In the genomic region with DNA sequence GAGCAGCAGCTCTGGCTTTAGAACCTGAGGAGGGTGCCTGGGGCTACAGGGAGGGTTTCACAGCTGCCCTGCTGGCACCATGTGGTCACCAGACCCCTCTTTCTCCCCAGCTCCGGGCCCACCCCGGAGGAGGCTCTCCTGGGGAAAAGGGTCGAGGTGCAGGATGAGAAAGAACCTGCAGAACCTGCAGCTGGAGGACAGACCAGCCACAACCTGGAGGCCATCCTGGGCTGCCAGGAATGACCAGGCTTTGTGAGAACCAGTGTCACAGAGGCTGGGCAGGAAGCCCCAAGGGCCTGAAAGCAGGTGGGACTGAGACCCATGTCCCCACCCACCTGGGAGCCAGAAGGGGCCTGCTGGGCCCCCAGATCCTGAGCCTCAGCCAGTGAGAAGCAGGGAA, we compare ENCODE assay signal across 15 cellular contexts. TPM values are rescaled to one million over a fixed set of nuclear protein-coding genes. Genes with fewer than 3 reads are reported as not detected.
DNase-seq lines count a peak whose midpoint lies in the region; ATAC-seq, FAIRE-seq and TF ChIP-seq lines count a peak whose summit lies in the region.
"Had no signal": no experiment of that assay in that cellular context is flagged by ENCODE, and none has a peak within 500 bp of the region (broad histone marks: within the 10 kb centered on the region; RNA-seq: fewer than 3 reads in every experiment).

No MANE protein-coding gene starts in this region.

- DNase-seq in activated T-cell treated with anti-CD3 and anti-CD28 coated beads, Interleukin-2, amount 50 U/mL, for 1 hour = peak; percentile 19
- DNase-seq in activated T-cell treated with anti-CD3 and anti-CD28 coated beads for 4 hours = no peak
- DNase-seq in H1 (ENCODE audit: low read depth in 1 of 2, low spot score in 2 of 2) = no peak
- DNase-seq in substantia nigra (lab: John Stamatoyannopoulos, UW) = no peak
- DNase-seq in stimulated activated CD4-positive, alpha-beta T cell treated with anti-CD3 and anti-CD28 coated beads, Interleukin-2, amount 100 ng/mL, for 48 hours = no peak
- no peak for DNase-seq in NCI-H1417 treated with DMSO at 0.1 percent for 48 hours (lab: John Stamatoyannopoulos, UW)
- DNase-seq: amygdala, mesendoderm, NCI-H2029 had no signal

- H4K91ac ChIP-seq in H1 (replicated peaks; ENCODE audit: insufficient read length, low read length) = no peak overlapping the region

- H2BK120ac ChIP-seq in H1 (replicated peaks; ENCODE audit: low read depth, low read length) = no peak overlapping the region

- no peak overlapping the region for H2BK20ac ChIP-seq in H1 (ENCODE audit: low read length)

- H2AK5ac ChIP-seq in H1 (ENCODE audit: low read depth, low read length) = no peak overlapping the region

- TF ChIP-seq EP300 in H1 (IDR thresholded peaks at IDR 0.05; ENCODE audit: borderline replicate concordance in 1 of 2, low read depth in 2 of 2, low read length in 2 of 2) = no peak

- H3K36me3 ChIP-seq in H1 (ENCODE audit: control insufficient read depth in 2 of 4, insufficient read depth in 4 of 4, low read length in 3 of 4) = no peaks in the 10 kb centered on the region; a peak in 1 of 8 replicates

- no peak overlapping the region for H4K8ac ChIP-seq in H1 (ENCODE audit: extremely low read depth, insufficient read depth, low read length)

- H3K23me2 ChIP-seq in H1 (ENCODE audit: low read depth, low read length) = no peaks in the 10 kb centered on the region

- no peaks in the 10 kb centered on the region for H3K27me3 ChIP-seq in H1 (replicated peaks in 1 of 4; ENCODE audit: control insufficient read depth in 3 of 4, extremely low read depth in 1 of 4, insufficient read depth in 3 of 4, low read length in 3 of 4)

- H3K9me3 ChIP-seq in H1 (ENCODE audit: insufficient read depth in 2 of 2, low read depth in 1 of 2, low read length in 1 of 2) = no peaks in the 10 kb centered on the region

- no peak overlapping the region for H3K23ac ChIP-seq in H1 (ENCODE audit: insufficient read length)

- H2AFZ ChIP-seq in H1 (ENCODE audit: low read length) = no peak overlapping the region

- no peak overlapping the region for H3K56ac ChIP-seq in H1 (replicated peaks; ENCODE audit: insufficient read length, low read depth, low read length)

- CTCF ChIA-PET in H1 (lab: Charles Lee; ENCODE audit: partially characterized antibody) = interaction anchor here (1.2 to 1.6 kb wide), 3 partner anchors 16 to 74 kb away, joined by 4 to 7 read pairs (median 6); no protein-coding TSS in a partner anchor

- H3K14ac ChIP-seq in H1 (ENCODE audit: insufficient read length) = no peak overlapping the region

- peak overlapping the region; percentile 75; the same call in 1 of the 2 replicates for H2BK5ac ChIP-seq in H1 (ENCODE audit: low read depth, low read length)

- H3K27ac ChIP-seq in VCaP = peak overlapping the region; percentile 71
- H3K27ac ChIP-seq in H1 (ENCODE audit: low read depth, low read length) = no peak overlapping the region
- peak overlapping the region; percentile 73 for H3K27ac ChIP-seq in substantia nigra (ENCODE audit: low read depth, low read length, poor library complexity, severe bottlenecking)
- H3K27ac ChIP-seq: epithelial cell of prostate had no signal

- no peak for TF ChIP-seq POLR2A in H1 (IDR thresholded peaks at IDR 0.05; ENCODE audit: control extremely low read depth in 1 of 2, low read depth in 2 of 2, low read length in 2 of 2)

- 100% methylated on average over 3 of the region's 3 CpGs; no CpG with 5 or more reads in 1 of the 2 experiments for WGBS in H1 (ENCODE audit: extremely low coverage in 1 of 2, insufficient coverage in 1 of 2, insufficient read length in 1 of 2, insufficient replicate concordance in 2 of 2, low coverage in 1 of 2, low lambda C conversion rate in 2 of 2, missing lambda C conversion rate in 1 of 2), 2 experiments

- POLR2A ChIA-PET in H1 (lab: Charles Lee; ENCODE audit: partially characterized antibody) = interaction anchor here (0.8 to 1.2 kb wide), 3 partner anchors 8 to 156 kb away, joined by 3 read pairs; no protein-coding TSS in a partner anchor

- no peak overlapping the region for H3K4me2 ChIP-seq in H1 (ENCODE audit: insufficient read depth in 1 of 2, low read depth in 2 of 2, low read length in 2 of 2)

- peaks cover 2 to 12% of the 10 kb centered on the region in 2 experiments for H4K20me1 ChIP-seq in H1 (replicated peaks in 1 of 2; ENCODE audit: control insufficient read depth in 1 of 2, insufficient read depth in 2 of 2, low read length in 2 of 2)

- no peak overlapping the region; the same call in 1 of the 2 replicates for H3K18ac ChIP-seq in H1 (ENCODE audit: extremely low read depth, low read length)

- no peak for TF ChIP-seq RAD21 in H1 (IDR thresholded peaks at IDR 0.05 in 1 of 2, conservative IDR thresholded peaks at IDR 0.05 in 1 of 2; ENCODE audit: low read depth in 2 of 2, low read length in 2 of 2)

- H3K9ac ChIP-seq in H1 (replicated peaks in 1 of 4; ENCODE audit: extremely low read depth in 1 of 4, low read depth in 3 of 4, low read length in 3 of 4) = no peak overlapping the region

- no peak overlapping the region for H4K5ac ChIP-seq in H1 (ENCODE audit: insufficient read length, low read depth, low read length)

- no peak for ATAC-seq in GM18873 (IDR thresholded peaks at IDR 0.05; ENCODE audit: low FRiP score, unreplicated experiment)
- ATAC-seq: HCT116 had no signal

- peaks cover 0 to 14% (median 7%) of the 10 kb centered on the region in 4 experiments for H3K4me1 ChIP-seq in H1 (replicated peaks in 1 of 4; ENCODE audit: control insufficient read depth in 3 of 4, insufficient read depth in 4 of 4, low read length in 3 of 4)

- FAIRE-seq in H1 (lab: Jason Lieb, UNC) = no peak
- FAIRE-seq: D721Med, urothelium cell line had no signal

- TF ChIP-seq CTCF in VCaP (conservative IDR thresholded peaks at IDR 0.05) (no peak), H1 (IDR thresholded peaks at IDR 0.05; ENCODE audit: control extremely low read depth in 1 of 3, insufficient read depth in 1 of 3, low read depth in 1 of 3, low read length in 3 of 3) (no peak)

- H3K4me3 ChIP-seq in H1 (ENCODE audit: extremely low read depth in 1 of 4, insufficient read depth in 2 of 4, low read depth in 3 of 4, low read length in 4 of 4) = no peak overlapping the region

- H3K4ac ChIP-seq in H1 (replicated peaks; ENCODE audit: insufficient read length, low read depth, low read length) = no peak overlapping the region

- H2BK15ac ChIP-seq in H1 (ENCODE audit: low read length) = no peak overlapping the region

- no peak overlapping the region for H2BK12ac ChIP-seq in H1 (ENCODE audit: low read depth, low read length)

- H3K79me2 ChIP-seq in H1 (ENCODE audit: control insufficient read depth in 1 of 2, insufficient read depth in 2 of 2, low read length in 2 of 2) = peaks cover 5 to 83% of the 10 kb centered on the region in 2 experiments; a peak in 2 of 4 replicates

- H3K79me1 ChIP-seq in H1 (ENCODE audit: low read depth, low read length) = peaks cover 18% of the 10 kb centered on the region

TF ChIP-seq in H1, 55 proteins besides CTCF, POLR2A, EP300 and RAD21:
- TF ChIP-seq SRF (IDR thresholded peaks at IDR 0.05; ENCODE audit: low read depth, low read length) = no peak
- no peak for TF ChIP-seq NANOG (IDR thresholded peaks at IDR 0.05; ENCODE audit: insufficient read depth, low read depth, low read length, poor library complexity, severe bottlenecking)
- no peak for TF ChIP-seq KDM4A (IDR thresholded peaks at IDR 0.05; ENCODE audit: low read depth, low read length, severe bottlenecking)
- TF ChIP-seq RNF2 (IDR thresholded peaks at IDR 0.05; ENCODE audit: borderline replicate concordance, low read depth, low read length, missing control alignments, poor library complexity, severe bottlenecking) = no peak
- TF ChIP-seq BRCA1 (IDR thresholded peaks at IDR 0.05; ENCODE audit: low read depth, low read length) = no peak
- no peak for TF ChIP-seq SP1 (IDR thresholded peaks at IDR 0.05; ENCODE audit: low read depth, low read length)
- no peak for TF ChIP-seq TCF12 (IDR thresholded peaks at IDR 0.05; ENCODE audit: low read depth, low read length)
- TF ChIP-seq ZNF274 (IDR thresholded peaks at IDR 0.05; ENCODE audit: borderline replicate concordance, extremely low read depth, low read length) = no peak
- no peak for TF ChIP-seq KDM1A (IDR thresholded peaks at IDR 0.05; ENCODE audit: borderline replicate concordance, low read length)
- TF ChIP-seq CREB1 (IDR thresholded peaks at IDR 0.05) = no peak
- no peak for TF ChIP-seq SP2 (IDR thresholded peaks at IDR 0.05; ENCODE audit: low read length)
- TF ChIP-seq TBP (IDR thresholded peaks at IDR 0.05; ENCODE audit: low read depth, low read length) = no peak
- TF ChIP-seq CEBPB (IDR thresholded peaks at IDR 0.05; ENCODE audit: low read depth, low read length) = no peak
- no peak for TF ChIP-seq HDAC2 (IDR thresholded peaks at IDR 0.05; ENCODE audit: borderline replicate concordance in 1 of 2, low read depth in 2 of 2, low read length in 2 of 2)
TF ChIP-seq in H1: peak in this region for 0.

RNA-seq across cellular contexts. Expression of gene SEMA4D, which starts 23.0 kb away (rescaled TPM):
- 63.1 and 70.4 TPM in 2 replicates for total RNA-seq in H1 (2021; fragmentation: NEBNext Ultra II Directional; extraction: Animal tissue kit (Norgen Biotek cat#: 25700))
- 21.0 and 34.3 TPM in 2 replicates for polyA plus RNA-seq in H1 (2011; rRNA removed)
- 22.5 TPM for polyA plus RNA-seq in H1 (2011; cell fraction: cytosol; rRNA removed)
- 77.9 TPM for polyA plus RNA-seq in H1 (2011; cell fraction: nucleus; rRNA removed)
- 37.1 to 43.6 TPM (median 42.0 TPM) in 4 replicates for polyA plus RNA-seq in H1 (2012, experiment 1 of 2)
- 17.8 TPM for polyA plus RNA-seq in H1 (2012, experiment 2 of 2)
- 49.6 TPM for polyA plus RNA-seq in H1 (2013, experiment 1 of 2)
- 47.0 TPM for polyA plus RNA-seq in H1 (2013, experiment 2 of 2)
- 28.5 and 31.1 TPM in 2 replicates for polyA minus RNA-seq in H1 (2011; rRNA and poly(A)+ RNA removed)
- 39.3 TPM for polyA minus RNA-seq in H1 (2011; cell fraction: cytosol; rRNA and poly(A)+ RNA removed)
- 60.8 TPM for polyA minus RNA-seq in H1 (2011; cell fraction: nucleus; rRNA and poly(A)+ RNA removed)
